ENCODE assay signal across 12 cellular contexts in genomic region chr20:63186528-63187316, GRCh38. TPM values are rescaled to one million over a fixed set of nuclear protein-coding genes. Genes with fewer than 3 reads are reported as not detected.
A peak's percentile ranks its signal among the peaks of the same experiment; 100 is the strongest.
DNase-seq lines count a peak whose midpoint lies in the region; ATAC-seq and TF ChIP-seq lines count a peak whose summit lies in the region.
"Had no signal": no experiment of that assay in that cellular context is flagged by ENCODE, and none has a peak within 500 bp of the region (broad histone marks: within the 10 kb centered on the region; RNA-seq: fewer than 3 reads in every experiment).

No MANE protein-coding gene starts in this region.

- no peaks in the 10 kb centered on the region for H3K9me2 ChIP-seq in PC-3 (replicated peaks; ENCODE audit: low read length)

- H3K36me3 ChIP-seq in cardiac muscle cell (no peaks in the 10 kb centered on the region), PC-3 (ENCODE audit: low read depth, low read length) (no peaks in the 10 kb centered on the region)
- H3K36me3 ChIP-seq: esophagus muscularis mucosa had no signal

- TF ChIP-seq CTCF in cardiac muscle cell (IDR thresholded peaks at IDR 0.05; ENCODE audit: low read depth, low read length) (peak; percentile 4), PC-3 (conservative IDR thresholded peaks at IDR 0.05; ENCODE audit: low read depth, low read length) (peak; percentile 68), fibroblast of the aortic adventitia (IDR thresholded peaks at IDR 0.05; ENCODE audit: insufficient read depth, low read length) (no peak)

- no peak overlapping the region for H3K4me2 ChIP-seq in PC-3 (ENCODE audit: low read length)

- H3K79me2 ChIP-seq in PC-3 (ENCODE audit: low read length) = no peaks in the 10 kb centered on the region

- H3K4me3 ChIP-seq in cardiac muscle cell (no peak overlapping the region), right cardiac atrium (ENCODE audit: low read length) (no peak overlapping the region), PC-3 (ENCODE audit: low read length) (no peak overlapping the region), fibroblast of the aortic adventitia (ENCODE audit: low read depth, low read length) (no peak overlapping the region)
- H3K4me3 ChIP-seq: esophagus muscularis mucosa had no signal

- WGBS in right cardiac atrium = 85% methylated on average over 8 of the region's 8 CpGs

- CTCF ChIA-PET in PC-3 (lab: Charles Lee) = no interaction called here

- no peak overlapping the region for H3K27ac ChIP-seq in cardiac muscle cell
- H3K27ac ChIP-seq in right cardiac atrium (ENCODE audit: low read length) = no peak overlapping the region
- H3K27ac ChIP-seq in PC-3 (ENCODE audit: low read length) = no peak overlapping the region
- H3K27ac ChIP-seq: esophagus muscularis mucosa had no signal

- no peaks in the 10 kb centered on the region for H3F3A ChIP-seq in PC-3 (ENCODE audit: low read length, unreplicated experiment)

- no peaks in the 10 kb centered on the region for H3K9me3 ChIP-seq in cardiac muscle cell (ENCODE audit: low read depth)
- no peaks in the 10 kb centered on the region for H3K9me3 ChIP-seq in right cardiac atrium (ENCODE audit: control insufficient read depth, low read length)
- H3K9me3 ChIP-seq in PC-3 (ENCODE audit: low read length) = no peaks in the 10 kb centered on the region
- H3K9me3 ChIP-seq: esophagus muscularis mucosa had no signal

- H4K20me1 ChIP-seq in PC-3 (ENCODE audit: low read length) = no peaks in the 10 kb centered on the region

- no peak overlapping the region for H2AFZ ChIP-seq in PC-3 (ENCODE audit: low read length)

- POLR2A ChIA-PET in PC-3 (lab: Charles Lee; ENCODE audit: unreplicated experiment) = no interaction called here

- no TSS peak for BruUV-seq in PC-3 (replicated peaks; lab: Mats Ljungman, UMichigan)

- no peaks in the 10 kb centered on the region for H3K27me3 ChIP-seq in cardiac muscle cell
- H3K27me3 ChIP-seq in right cardiac atrium (ENCODE audit: control insufficient read depth, insufficient read depth) = no peaks in the 10 kb centered on the region
- no peaks in the 10 kb centered on the region for H3K27me3 ChIP-seq in PC-3 (ENCODE audit: low read length)

- DNase-seq in cardiac muscle cell (ENCODE audit: low read depth in 1 of 2, low spot score in 1 of 2) (no peak), right cardiac atrium (no peak), PC-3 (peak; percentile 76), fibroblast of the aortic adventitia (ENCODE audit: low read depth) (peak; percentile 13), NCI-H2107 treated with DMSO at 0.1 percent for 48 hours (lab: John Stamatoyannopoulos, UW; ENCODE audit: unreplicated experiment) (no peak), NCI-H1930 (lab: John Stamatoyannopoulos, UW) (no peak)
- DNase-seq: central memory CD4-positive, alpha-beta T cell; GF-D8; Kasumi-1 had no signal

- ATAC-seq in right cardiac atrium (no peak), PC-3 (peak; percentile 74), HG02798 (IDR thresholded peaks at IDR 0.05; ENCODE audit: poor library complexity, unreplicated experiment) (no peak), HG03159 (IDR thresholded peaks at IDR 0.05; ENCODE audit: unreplicated experiment) (no peak)

- intact Hi-C loops in right cardiac atrium (cut with DNase I) = loop anchor here in 1 of 4 donors (10.0 kb wide), 1 partner anchor 132 kb away; no protein-coding TSS in a partner anchor
- intact Hi-C loops in PC-3 (cut with micrococcal nuclease) = no loop called here

- H3K4me1 ChIP-seq in cardiac muscle cell (ENCODE audit: low read depth) = no peaks in the 10 kb centered on the region
- no peaks in the 10 kb centered on the region for H3K4me1 ChIP-seq in right cardiac atrium (ENCODE audit: control insufficient read depth, insufficient read depth, low read length)
- H3K4me1 ChIP-seq in PC-3 (ENCODE audit: insufficient read depth, low read length) = peaks cover 10% of the 10 kb centered on the region
- H3K4me1 ChIP-seq: esophagus muscularis mucosa had no signal

- H3K9ac ChIP-seq in PC-3 (ENCODE audit: low read length) = no peak overlapping the region

RNA-seq across cellular contexts. Expression of gene YTHDF1, which starts 29.2 kb away (rescaled TPM):
- 24.2 and 29.5 TPM in 2 replicates for total RNA-seq in cardiac muscle cell
- polyA plus RNA-seq in cardiac muscle cell = 40.0 and 54.2 TPM in 2 replicates
- total RNA-seq in right cardiac atrium = 10 to 100 TPM; 23.0 to 27.6 (median 25.2) TPM
- polyA plus RNA-seq in right cardiac atrium = 15.3 TPM
- total RNA-seq in PC-3 (2014; rRNA removed) = 30.0 and 34.0 TPM in 2 replicates
- total RNA-seq in fibroblast of the aortic adventitia (ENCODE audit: low replicate concordance) = 24.8 and 28.6 TPM in 2 replicates

RNA-seq across cellular contexts. Expression of gene BIRC7, which starts 49.0 kb away (rescaled TPM):
- 0.21 and 0.54 TPM in 2 replicates for total RNA-seq in cardiac muscle cell
- polyA plus RNA-seq in cardiac muscle cell = not detected in 2 replicates
- not detected for total RNA-seq in right cardiac atrium
- not detected for polyA plus RNA-seq in right cardiac atrium
- not detected in 2 replicates for total RNA-seq in PC-3 (2014; rRNA removed)
- total RNA-seq in fibroblast of the aortic adventitia (ENCODE audit: low replicate concordance) = 0.09 and 0.25 TPM in 2 replicates
- total RNA-seq: esophagus muscularis mucosa had no signal

Comparison
In these comparisons a context has a peak if more than half of its experiments do, and no peak if none do; other contexts are left out.
1. DNase-seq: peak in PC-3 (single experiment) and fibroblast of the aortic adventitia (single experiment); none in cardiac muscle cell (0 of 2), right cardiac atrium (0 of 3), NCI-H2107 treated with DMSO at 0.1 percent for 48 hours (single experiment) and NCI-H1930 (0 of 2).